In genomic region chr3:74273555-74274402, GRCh38 we compare ENCODE assay signal across 18 cellular contexts.
DNase-seq lines count a peak whose midpoint lies in the region; ATAC-seq and TF ChIP-seq lines count a peak whose summit lies in the region.
"Had no signal": no experiment of that assay in that cellular context is flagged by ENCODE, and none has a peak within 500 bp of the region (broad histone marks: within the 10 kb centered on the region; RNA-seq: fewer than 3 reads in every experiment).

No MANE protein-coding gene starts in this region.

- H2AK5ac ChIP-seq in neuronal stem cell (ENCODE audit: low read depth, low read length) = no peak overlapping the region

- H3K27ac ChIP-seq in GM23338 (ENCODE audit: low read depth) (no peak overlapping the region), neuronal stem cell (replicated peaks; ENCODE audit: low read length) (no peak overlapping the region)
- H3K27ac ChIP-seq: BLaER1 had no signal

- H3K27ac Mint-ChIP-seq in GM23338 (no peak overlapping the region), WTC11 (no peak overlapping the region), endothelial cell (ENCODE audit: unreplicated experiment) (no peak overlapping the region)
- H3K27ac Mint-ChIP-seq: CD4-positive, CD25-positive, alpha-beta regulatory T cell; H9 had no signal

- no peaks in the 10 kb centered on the region for H3K79me1 ChIP-seq in neuronal stem cell (ENCODE audit: low read depth, low read length)

- CTCF ChIA-PET in WTC11 (lab: Charles Lee) = no interaction called here

- no peak overlapping the region for H3K14ac ChIP-seq in neuronal stem cell (ENCODE audit: low read length)

- TF ChIP-seq CTCF in GM23338 (conservative IDR thresholded peaks at IDR 0.05; ENCODE audit: low read depth in 2 of 2) (no peak), WTC11 (IDR thresholded peaks at IDR 0.05) (no peak), endothelial cell (IDR thresholded peaks at IDR 0.05; ENCODE audit: unreplicated experiment) (no peak)

- H3K4me3 ChIP-seq in GM23338 = no peak overlapping the region
- H3K4me3 ChIP-seq in neuronal stem cell (ENCODE audit: low read length in 2 of 2) = no peak overlapping the region
- H3K4me3 ChIP-seq: BLaER1 had no signal

- H3K27me3 Mint-ChIP-seq in GM23338 (ENCODE audit: insufficient read depth, low read depth, poor library complexity) (no peaks in the 10 kb centered on the region), WTC11 (ENCODE audit: low read depth) (no peaks in the 10 kb centered on the region; the same call in 1 of the 2 replicates), endothelial cell (ENCODE audit: unreplicated experiment) (no peaks in the 10 kb centered on the region)
- H3K27me3 Mint-ChIP-seq: CD4-positive, CD25-positive, alpha-beta regulatory T cell had no signal

- no peaks in the 10 kb centered on the region for H3K9me3 ChIP-seq in neuronal stem cell (replicated peaks in 1 of 2; ENCODE audit: control insufficient read depth in 2 of 2, insufficient read depth in 1 of 2, low read depth in 1 of 2, low read length in 2 of 2)
- H3K9me3 ChIP-seq: SK-N-SH had no signal

- no peak overlapping the region for H3K4ac ChIP-seq in neuronal stem cell (ENCODE audit: low read length)

- H3K36me3 Mint-ChIP-seq in GM23338 (ENCODE audit: low read depth) = peaks cover 5% of the 10 kb centered on the region; the same call in 1 of the 3 replicates
- H3K36me3 Mint-ChIP-seq in WTC11 = peaks cover 18% of the 10 kb centered on the region
- no peaks in the 10 kb centered on the region for H3K36me3 Mint-ChIP-seq in endothelial cell (ENCODE audit: low read depth, unreplicated experiment)
- H3K36me3 Mint-ChIP-seq: CD4-positive, CD25-positive, alpha-beta regulatory T cell had no signal

- peak overlapping the region; percentile 35 for H3K18ac ChIP-seq in neuronal stem cell (ENCODE audit: low read length)

- H3K9ac ChIP-seq in neuronal stem cell (ENCODE audit: low read depth, low read length, poor library complexity) = no peak overlapping the region
- H3K9ac ChIP-seq: BLaER1, SK-N-SH had no signal

- H3K4me3 Mint-ChIP-seq in GM23338 (no peak overlapping the region), WTC11 (no peak overlapping the region), endothelial cell (ENCODE audit: unreplicated experiment) (no peak overlapping the region)
- H3K4me3 Mint-ChIP-seq: CD4-positive, CD25-positive, alpha-beta regulatory T cell; H9 had no signal

- no peak overlapping the region for H3K4me2 ChIP-seq in GM23338
- H3K4me2 ChIP-seq in neuronal stem cell (ENCODE audit: insufficient read depth, low read length, poor library complexity, severe bottlenecking) = no peak overlapping the region
- H3K4me2 ChIP-seq: BLaER1, SK-N-SH had no signal

- no peaks in the 10 kb centered on the region for H3F3A ChIP-seq in GM23338 (replicated peaks; ENCODE audit: low read depth)

- no peak overlapping the region for H2BK5ac ChIP-seq in neuronal stem cell (ENCODE audit: low read length)

- peaks cover 4% of the 10 kb centered on the region for H3K9me2 ChIP-seq in GM23338 (ENCODE audit: insufficient read depth)
- H3K9me2 ChIP-seq: SK-N-SH had no signal

- ATAC-seq in GM23338 = no peak
- ATAC-seq in WTC11 = 0 out of 2 replicates have a peak, but pooled peaks have one; percentile 28
- ATAC-seq in left colon = peak; percentile 91

- H3K4me1 ChIP-seq in GM23338 (ENCODE audit: insufficient read depth) = no peaks in the 10 kb centered on the region
- peaks cover 0 to 3% of the 10 kb centered on the region in 2 donors for H3K4me1 ChIP-seq in neuronal stem cell (ENCODE audit: control insufficient read depth in 2 of 2, insufficient read depth in 1 of 2, low read depth in 1 of 2, low read length in 2 of 2)
- H3K4me1 ChIP-seq: BLaER1 had no signal

- H3K23ac ChIP-seq in neuronal stem cell (ENCODE audit: low read depth, low read length, poor library complexity) = no peak overlapping the region

- H2AFZ ChIP-seq in GM23338 (0 out of 2 replicates have a peak overlapping the region, but pooled peaks have one; percentile 43), neuronal stem cell (ENCODE audit: low read length) (peak overlapping the region; percentile 56)

- no peak overlapping the region for H2BK12ac ChIP-seq in neuronal stem cell (ENCODE audit: low read length)

- POLR2A ChIA-PET in WTC11 (lab: Charles Lee) = no interaction called here

- no CpG with 5 or more reads among the region's 12 CpGs for WGBS in neuronal stem cell (ENCODE audit: extremely low coverage in 2 of 2, insufficient read length in 2 of 2, insufficient replicate concordance in 1 of 2), 2 donors

- H2BK15ac ChIP-seq in neuronal stem cell (ENCODE audit: low read length) = no peak overlapping the region

- H3K27me3 ChIP-seq in GM23338 (ENCODE audit: insufficient read depth) (no peaks in the 10 kb centered on the region), neuronal stem cell (ENCODE audit: control insufficient read depth in 3 of 3, insufficient read depth in 3 of 3, low read depth in 1 of 3, low read length in 3 of 3) (no peaks in the 10 kb centered on the region)
- H3K27me3 ChIP-seq: BLaER1 had no signal

- H3K4me1 Mint-ChIP-seq in GM23338 (peaks cover 8% of the 10 kb centered on the region; the same call in 2 of the 3 replicates), WTC11 (peaks cover 13% of the 10 kb centered on the region), endothelial cell (ENCODE audit: unreplicated experiment) (no peaks in the 10 kb centered on the region)
- H3K4me1 Mint-ChIP-seq: CD4-positive, CD25-positive, alpha-beta regulatory T cell had no signal

- H2BK120ac ChIP-seq in neuronal stem cell (ENCODE audit: low read depth, low read length) = no peak overlapping the region

- H3K9me3 Mint-ChIP-seq in GM23338 (peaks cover 19% of the 10 kb centered on the region), WTC11 (peaks cover 25% of the 10 kb centered on the region), endothelial cell (ENCODE audit: unreplicated experiment) (no peaks in the 10 kb centered on the region)

- H3K79me2 ChIP-seq in GM23338 (replicated peaks; ENCODE audit: insufficient read depth) = no peaks in the 10 kb centered on the region

- DNase-seq in GM23338 (ENCODE audit: low spot score) (no peak), WTC11 (ENCODE audit: low spot score) (no peak), left colon (peak; percentile 19 to 30), neuronal stem cell (ENCODE audit: low spot score) (no peak), endothelial cell (ENCODE audit: low spot score) (no peak), HuH-7.5 (ENCODE audit: low spot score) (no peak), ureter (ENCODE audit: low spot score) (no peak)
- DNase-seq: CD4-positive, CD25-positive, alpha-beta regulatory T cell; H9; Karpas-422; NCI-H1105 treated with DMSO at 0.1 percent for 48 hours; NCI-H146; NCI-H2029; NCI-H2171 treated with DMSO at 0.1 percent for 48 hours; NCI-H524; NCI-H774; SK-N-SH had no signal

- peak overlapping the region; percentile 81 for H4K91ac ChIP-seq in neuronal stem cell (ENCODE audit: low read depth, low read length, poor library complexity)

- no peaks in the 10 kb centered on the region for H4K20me1 ChIP-seq in GM23338 (replicated peaks; ENCODE audit: insufficient read depth)
- H4K20me1 ChIP-seq: BLaER1 had no signal

- no peaks in the 10 kb centered on the region for H3K36me3 ChIP-seq in GM23338 (ENCODE audit: insufficient read depth)
- H3K36me3 ChIP-seq in neuronal stem cell (replicated peaks in 1 of 2; ENCODE audit: control insufficient read depth in 2 of 2, insufficient read depth in 2 of 2, low read length in 2 of 2) = no peaks in the 10 kb centered on the region
- H3K36me3 ChIP-seq: BLaER1 had no signal

- H4K8ac ChIP-seq in neuronal stem cell (ENCODE audit: low read depth, low read length) = no peak overlapping the region

- intact Hi-C loops in left colon (cut with DNase I, micrococcal nuclease) = no loop called here

TF ChIP-seq in GM23338, 12 proteins besides CTCF, POLR2A, EP300 and RAD21 (continues in another document):
- TF ChIP-seq ZNF114 (CRISPR knock-in tag; IDR thresholded peaks at IDR 0.05) = no peak
- TF ChIP-seq EZH2phosphoT487 (IDR thresholded peaks at IDR 0.05; ENCODE audit: unreplicated experiment) = no peak
- TF ChIP-seq EZH2 (IDR thresholded peaks at IDR 0.05; ENCODE audit: low read depth, unreplicated experiment) = no peak
- TF ChIP-seq JUNB (IDR thresholded peaks at IDR 0.05; ENCODE audit: unreplicated experiment) = no peak
- TF ChIP-seq POLR2AphosphoS5 (IDR thresholded peaks at IDR 0.05; ENCODE audit: low read depth) = no peak
- TF ChIP-seq NANOG (IDR thresholded peaks at IDR 0.05; ENCODE audit: borderline replicate concordance) = no peak
- no peak for TF ChIP-seq ETS1 (IDR thresholded peaks at IDR 0.05)
- no peak for TF ChIP-seq ZNF331 (CRISPR knock-in tag; IDR thresholded peaks at IDR 0.05; ENCODE audit: low read depth)

TF ChIP-seq in WTC11, 78 proteins besides CTCF, POLR2A, EP300 and RAD21:
- no peak for TF ChIP-seq USF1 (CRISPR knock-in tag; IDR thresholded peaks at IDR 0.05)
- no peak for TF ChIP-seq ZNF317 (CRISPR knock-in tag; IDR thresholded peaks at IDR 0.05; ENCODE audit: borderline replicate concordance, low read depth)
TF ChIP-seq in WTC11: peak in this region for 0.

Comparison
In these comparisons a context has a peak if more than half of its experiments do, and no peak if none do; other contexts are left out.
1. DNase-seq: peak in left colon (2 of 2); none in GM23338 (single experiment), WTC11 (single experiment), neuronal stem cell (single experiment), endothelial cell (single experiment), HuH-7.5 (single experiment) and ureter (single experiment).